Comparison of ENCODE assay signal across 13 cellular contexts in genomic region chr20:62134735-62135231, GRCh38. TPM values are rescaled to one million over a fixed set of nuclear protein-coding genes. Genes with fewer than 3 reads are reported as not detected.
DNase-seq lines count a peak whose midpoint lies in the region; ATAC-seq and TF ChIP-seq lines count a peak whose summit lies in the region.
"Had no signal": no experiment of that assay in that cellular context is flagged by ENCODE, and none has a peak within 500 bp of the region (broad histone marks: within the 10 kb centered on the region; RNA-seq: fewer than 3 reads in every experiment).

No MANE protein-coding gene starts in this region.

- H3K27ac ChIP-seq in gastroesophageal sphincter = peak overlapping the region in 3 of 4 donors; percentile 64 to 78 (median 67)
- no peak overlapping the region for H3K27ac ChIP-seq in prostate gland
- H3K27ac ChIP-seq: KMS-11 had no signal

- H3K9me3 Mint-ChIP-seq in Caco-2 (ENCODE audit: unreplicated experiment) = no peaks in the 10 kb centered on the region

- H3K27me3 ChIP-seq in Caco-2 (replicated peaks; ENCODE audit: control insufficient read depth, insufficient read depth, low read length) (no peaks in the 10 kb centered on the region), gastroesophageal sphincter (no peaks in the 10 kb centered on the region), prostate gland (replicated peaks; ENCODE audit: insufficient read depth) (no peaks in the 10 kb centered on the region)

- no peak overlapping the region for H3K27ac Mint-ChIP-seq in Caco-2 (ENCODE audit: unreplicated experiment)
- peak overlapping the region; percentile 34 for H3K27ac Mint-ChIP-seq in T-helper 17 cell

- H3K4me1 ChIP-seq in Caco-2 (no peaks in the 10 kb centered on the region), gastroesophageal sphincter (peaks cover 0 to 53% (median 20%) of the 10 kb centered on the region in 3 donors), prostate gland (replicated peaks) (no peaks in the 10 kb centered on the region)

- H3K27me3 Mint-ChIP-seq in Caco-2 (ENCODE audit: insufficient read depth, unreplicated experiment) = no peaks in the 10 kb centered on the region
- H3K27me3 Mint-ChIP-seq in T-helper 17 cell = no peaks in the 10 kb centered on the region

- DNase-seq in Caco-2 (no peak), T-helper 17 cell (no peak), renal cortical epithelial cell (ENCODE audit: low read depth) (peak; percentile 37), NCI-H2196 (lab: John Stamatoyannopoulos, UW; ENCODE audit: unreplicated experiment) (no peak), prostate gland (ENCODE audit: low spot score) (no peak)
- DNase-seq in activated CD4-positive, CD25-positive, alpha-beta regulatory T cell treated with anti-CD3 and anti-CD28 coated beads, Interleukin-2, amount 50 U/mL, for 72 hours = no peak
- DNase-seq: activated naive CD4-positive, alpha-beta T cell treated with Interleukin-2 at 50 U/mL for 16 hours; COR-L47; effector CD8-positive, alpha-beta T cell; NCI-H510A had no signal

- CTCF ChIA-PET in Caco-2 (lab: Charles Lee) = interaction anchor here (1.0 to 2.2 kb wide), 3 partner anchors 69 to 124 kb away, joined by 3 to 22 read pairs (median 8); partner anchors contain the start of gene TAF4

- no peak for TF ChIP-seq EP300 in gastroesophageal sphincter (IDR thresholded peaks at IDR 0.05)

- ATAC-seq in T-helper 17 cell = no peak
- peak; percentile 67 for ATAC-seq in gastroesophageal sphincter
- no peak for ATAC-seq in GM19395 (IDR thresholded peaks at IDR 0.05; ENCODE audit: unreplicated experiment)

- H3K4me1 Mint-ChIP-seq in Caco-2 (ENCODE audit: low read depth, unreplicated experiment) (no peaks in the 10 kb centered on the region), T-helper 17 cell (peaks cover 25% of the 10 kb centered on the region)

- POLR2A ChIA-PET in Caco-2 (lab: Charles Lee) = interaction anchor here (0.6 kb wide), 1 partner anchor 8 kb away, joined by 3 read pairs; no protein-coding TSS in a partner anchor

- TF ChIP-seq POLR2A in gastroesophageal sphincter (IDR thresholded peaks at IDR 0.05) (no peak), prostate gland (IDR thresholded peaks at IDR 0.05) (no peak)

- H3K4me3 Mint-ChIP-seq in Caco-2 (ENCODE audit: unreplicated experiment) (no peak overlapping the region), T-helper 17 cell (no peak overlapping the region)

- WGBS in gastroesophageal sphincter (ENCODE audit: low coverage in 1 of 2), 2 donors = 54 to 63% methylated on average over 3 to 5 of the region's 11 CpGs
- 64% methylated on average over 9 of the region's 11 CpGs for WGBS in prostate gland

- no peak for TF ChIP-seq CTCF in Caco-2 (IDR thresholded peaks at IDR 0.05; ENCODE audit: insufficient read depth in 1 of 2, low read depth in 1 of 2, low read length in 1 of 2, severe bottlenecking in 1 of 2, unreplicated experiment in 1 of 2)
- no peak for TF ChIP-seq CTCF in gastroesophageal sphincter (IDR thresholded peaks at IDR 0.05)
- TF ChIP-seq CTCF in prostate gland (IDR thresholded peaks at IDR 0.05) = no peak

- H3K4me3 ChIP-seq in Caco-2 (ENCODE audit: low read depth, low read length) (no peak overlapping the region), gastroesophageal sphincter (no peak overlapping the region), prostate gland (no peak overlapping the region)

- BruUV-seq in Caco-2 (replicated peaks; lab: Mats Ljungman, UMichigan) = TSS peak; percentile 20

- H3K9me3 ChIP-seq in Caco-2 (no peaks in the 10 kb centered on the region), T-helper 17 cell (ENCODE audit: control insufficient read depth, low read length, poor library complexity, severe bottlenecking) (no peaks in the 10 kb centered on the region), gastroesophageal sphincter (no peaks in the 10 kb centered on the region), prostate gland (no peaks in the 10 kb centered on the region)

- H3K36me3 Mint-ChIP-seq in Caco-2 (ENCODE audit: insufficient read depth, unreplicated experiment) (peaks cover 98% of the 10 kb centered on the region), T-helper 17 cell (ENCODE audit: low read depth) (peaks cover 7% of the 10 kb centered on the region)

- intact Hi-C loops in Caco-2 (cut with micrococcal nuclease; ENCODE audit: unreplicated experiment) (no loop called here), prostate gland (cut with DNase I) (loop anchor here (5.0 kb wide), 1 partner anchor 122 kb away; no protein-coding TSS in a partner anchor)

- H3K36me3 ChIP-seq in Caco-2 (ENCODE audit: control insufficient read depth, insufficient read depth, low read length) (peaks cover 19% of the 10 kb centered on the region), gastroesophageal sphincter (peaks cover 0 to 100% of the 10 kb centered on the region in 2 donors), prostate gland (peaks cover 21 to 47% of the 10 kb centered on the region in 2 donors)

RNA-seq across cellular contexts. Expression of gene PSMA7, which starts 8.4 kb away (rescaled TPM):
- total RNA-seq in Caco-2 (2022) = 702 and 760 TPM in 2 replicates
- total RNA-seq in T-helper 17 cell = 100 to 1,000 TPM; 144 to 158 TPM
- total RNA-seq in gastroesophageal sphincter = 100 to 1,000 TPM; 253 to 352 (median 303) TPM
- total RNA-seq in renal cortical epithelial cell = 356 and 449 TPM in 2 replicates
- 100 to 1,000 TPM; 176 to 250 TPM for total RNA-seq in prostate gland

RNA-seq across cellular contexts. Expression of gene SS18L1, which starts 8.8 kb away (rescaled TPM):
- total RNA-seq in Caco-2 (2022) = 46.4 and 52.1 TPM in 2 replicates
- total RNA-seq in T-helper 17 cell = 10 to 100 TPM; 13.1 to 16.0 TPM
- total RNA-seq in gastroesophageal sphincter = 10 to 100 TPM in 2 of 4 donors, 1 to 10 TPM in 2; 6.8 to 12.3 (median 11.1) TPM
- total RNA-seq in renal cortical epithelial cell = 10.2 and 21.8 TPM in 2 replicates
- total RNA-seq in prostate gland = 10 to 100 TPM; 17.9 to 32.7 TPM

RNA-seq across cellular contexts. Expression of gene LSM14B, which starts 12.5 kb away (rescaled TPM):
- 143 and 154 TPM in 2 replicates for total RNA-seq in Caco-2 (2022)
- total RNA-seq in T-helper 17 cell = 10 to 100 TPM; 32.3 to 34.1 TPM
- 10 to 100 TPM; 23.6 to 38.4 (median 35.3) TPM for total RNA-seq in gastroesophageal sphincter
- 29.7 and 34.7 TPM in 2 replicates for total RNA-seq in renal cortical epithelial cell
- 10 to 100 TPM; 39.7 to 87.1 TPM for total RNA-seq in prostate gland

RNA-seq across cellular contexts. Expression of gene MTG2, which starts 48.0 kb away (rescaled TPM):
- 110 and 111 TPM in 2 replicates for total RNA-seq in Caco-2 (2022)
- total RNA-seq in T-helper 17 cell = 10 to 100 TPM; 13.8 to 14.3 TPM
- total RNA-seq in gastroesophageal sphincter = 10 to 100 TPM; 23.7 to 31.3 (median 30.2) TPM
- total RNA-seq in renal cortical epithelial cell = 21.7 and 25.2 TPM in 2 replicates
- total RNA-seq in prostate gland = 10 to 100 TPM; 40.0 to 53.0 TPM

Comparison
In these comparisons a context has a peak if more than half of its experiments do, and no peak if none do; other contexts are left out.
1. H3K27ac ChIP-seq: peak in gastroesophageal sphincter (3 of 4); none in prostate gland (0 of 2).